25 cellular contexts compared by ENCODE assay signal in the genomic region with DNA sequence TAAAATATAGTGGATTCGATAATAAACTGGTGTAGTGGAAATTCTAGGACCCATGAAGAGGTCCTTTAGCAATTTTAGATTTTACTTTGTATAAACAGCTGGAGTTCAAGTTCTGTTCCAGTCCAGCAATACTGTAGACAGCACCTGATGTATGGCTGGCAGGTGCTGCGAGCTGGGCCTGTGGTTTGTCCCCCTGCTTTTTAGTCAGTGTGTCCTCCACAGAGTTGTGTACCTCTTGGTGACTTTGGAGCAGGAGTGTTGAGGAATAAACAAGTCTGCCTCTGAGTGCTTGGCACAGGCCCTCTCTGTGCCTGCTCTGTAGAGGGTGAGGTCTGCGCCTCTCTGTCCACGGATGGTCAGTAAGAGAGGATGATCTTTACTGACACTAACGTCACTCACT. TPM values are rescaled to one million over a fixed set of nuclear protein-coding genes. Genes with fewer than 3 reads are reported as not detected.
A peak's percentile ranks its signal among the peaks of the same experiment; 100 is the strongest.
DNase-seq lines count a peak whose midpoint lies in the region; ATAC-seq and TF ChIP-seq lines count a peak whose summit lies in the region.
"Had no signal": no experiment of that assay in that cellular context is flagged by ENCODE, and none has a peak within 500 bp of the region (broad histone marks: within the 10 kb centered on the region; RNA-seq: fewer than 3 reads in every experiment).

No MANE protein-coding gene starts in this region.

- peak overlapping the region; percentile 85 to 91 (median 85) for H3K27ac Mint-ChIP-seq in CD4-positive, CD25-positive, alpha-beta regulatory T cell
- peak overlapping the region; percentile 85 for H3K27ac Mint-ChIP-seq in WTC11
- H3K27ac Mint-ChIP-seq in glutamatergic neuron (ENCODE audit: unreplicated experiment), result peak overlapping the region; percentile 72
- H3K27ac Mint-ChIP-seq: mesothelial cell of epicardium had no signal

- H3K36me3 Mint-ChIP-seq in CD4-positive, CD25-positive, alpha-beta regulatory T cell, result peaks cover 24% of the 10 kb centered on the region
- H3K36me3 Mint-ChIP-seq in WTC11 (peaks cover 36% of the 10 kb centered on the region), glutamatergic neuron (ENCODE audit: unreplicated experiment) (no peaks in the 10 kb centered on the region)

- no peaks in the 10 kb centered on the region for H3K9me3 ChIP-seq in CD4-positive, CD25-positive, alpha-beta regulatory T cell (ENCODE audit: control insufficient read depth in 2 of 2, low read length in 2 of 2)
- H3K9me3 ChIP-seq: adrenal gland, heart right ventricle, left ventricle myocardium inferior, tibial artery had no signal

- no peak for TF ChIP-seq CTCF in WTC11 (IDR thresholded peaks at IDR 0.05)
- TF ChIP-seq CTCF in glutamatergic neuron (IDR thresholded peaks at IDR 0.05; ENCODE audit: partially characterized antibody, unreplicated experiment), result no peak

- peak overlapping the region; percentile 94 for H3K27ac ChIP-seq in CD4-positive, CD25-positive, alpha-beta regulatory T cell (ENCODE audit: insufficient read depth, low read length, poor library complexity, severe bottlenecking)
- H3K27ac ChIP-seq: C4-2B, heart right ventricle, KMS-11, left ventricle myocardium inferior, tibial artery had no signal

- H3K4me1 ChIP-seq in CD4-positive, CD25-positive, alpha-beta regulatory T cell (ENCODE audit: control insufficient read depth, insufficient read depth, low read length, poor library complexity, severe bottlenecking), result peaks cover 37% of the 10 kb centered on the region
- H3K4me1 ChIP-seq: tibial artery had no signal

- H3K4me3 Mint-ChIP-seq in CD4-positive, CD25-positive, alpha-beta regulatory T cell, result no peak overlapping the region
- H3K4me3 Mint-ChIP-seq in WTC11, result no peak overlapping the region
- no peak overlapping the region for H3K4me3 Mint-ChIP-seq in glutamatergic neuron (ENCODE audit: unreplicated experiment)
- H3K4me3 Mint-ChIP-seq: immature natural killer cell, mesothelial cell of epicardium, nephron progenitor cell had no signal

- POLR2A ChIA-PET in WTC11 (lab: Charles Lee), result interaction anchor here (0.6 kb wide), 1 partner anchor 49 kb away, joined by 3 read pairs; no protein-coding TSS in a partner anchor

- peaks cover 25% of the 10 kb centered on the region for H3K36me3 ChIP-seq in CD4-positive, CD25-positive, alpha-beta regulatory T cell (ENCODE audit: control insufficient read depth, insufficient read depth, low read length)

- H3K27me3 ChIP-seq in CD4-positive, CD25-positive, alpha-beta regulatory T cell (ENCODE audit: control insufficient read depth, insufficient read depth, low read length), result no peaks in the 10 kb centered on the region
- H3K27me3 ChIP-seq: adrenal gland, heart right ventricle, tibial artery had no signal

- no peak for DNase-seq in CD4-positive, CD25-positive, alpha-beta regulatory T cell
- DNase-seq in DMS79 treated with DMSO at 0.1 percent for 48 hours (lab: John Stamatoyannopoulos, UW) (peak; percentile 40), WTC11 (ENCODE audit: low spot score) (no peak), glutamatergic neuron (no peak), NCI-H1436 treated with DMSO at 0.1 percent for 48 hours (lab: John Stamatoyannopoulos, UW) (no peak), NCI-H774 (lab: John Stamatoyannopoulos, UW) (no peak), NCI-H1436 (lab: John Stamatoyannopoulos, UW) (no peak), NOMO-1 treated with dmso at 0.1 percent for 144 hours (lab: John Stamatoyannopoulos, UW; ENCODE audit: unreplicated experiment) (no peak)
- DNase-seq: activated effector memory CD4-positive, alpha-beta T cell treated with anti-CD3 and anti-CD28 coated beads, Interleukin-2, amount 50 U/mL, for 16 hours; DMS153; heart right ventricle; immature natural killer cell; left ventricle myocardium inferior; NCI-H1048; NCI-H2081; NCI-H510A; SIG-M5; stimulated activated naive CD8-positive, alpha-beta T cell treated with anti-CD3 and anti-CD28 coated beads, Interleukin-15, Interleukin-2, amounts not matched to agents 100 U/mL and 50 U/mL, for 24 hours; T-helper 1 cell; tibial artery had no signal

- CTCF ChIA-PET in WTC11 (lab: Charles Lee), result interaction anchor here (1.1 to 1.4 kb wide), 2 partner anchors 8 to 14 kb away, joined by 3 to 6 read pairs; a partner anchor contains a TSS

- H3K27me3 Mint-ChIP-seq in CD4-positive, CD25-positive, alpha-beta regulatory T cell, result no peaks in the 10 kb centered on the region
- H3K27me3 Mint-ChIP-seq in WTC11 (ENCODE audit: low read depth) (no peaks in the 10 kb centered on the region), glutamatergic neuron (ENCODE audit: unreplicated experiment) (no peaks in the 10 kb centered on the region)

- peaks cover 29 to 77% (median 52%) of the 10 kb centered on the region in 4 donors for H3K4me1 Mint-ChIP-seq in CD4-positive, CD25-positive, alpha-beta regulatory T cell
- H3K4me1 Mint-ChIP-seq in WTC11, result peaks cover 83% of the 10 kb centered on the region
- H3K4me1 Mint-ChIP-seq in glutamatergic neuron (ENCODE audit: low read depth, unreplicated experiment), result peaks cover 16% of the 10 kb centered on the region

- no peak for ATAC-seq in CD4-positive, CD25-positive, alpha-beta regulatory T cell (ENCODE audit: low read depth in 2 of 2)
- no peak for ATAC-seq in WTC11
- ATAC-seq: heart right ventricle; stimulated activated naive CD8-positive, alpha-beta T cell treated with anti-CD3 and anti-CD28 coated beads, Interleukin-15, Interleukin-2, amounts not matched to agents 100 U/mL and 50 U/mL, for 24 hours had no signal

- H3K4me3 ChIP-seq in CD4-positive, CD25-positive, alpha-beta regulatory T cell (ENCODE audit: low read depth, low read length), result no peak overlapping the region
- H3K4me3 ChIP-seq: adrenal gland, heart right ventricle, left ventricle myocardium inferior, tibial artery had no signal

- H3K9me3 Mint-ChIP-seq in CD4-positive, CD25-positive, alpha-beta regulatory T cell, result no peaks in the 10 kb centered on the region
- H3K9me3 Mint-ChIP-seq in WTC11, result no peaks in the 10 kb centered on the region
- H3K9me3 Mint-ChIP-seq in glutamatergic neuron (ENCODE audit: unreplicated experiment), result peaks cover 1% of the 10 kb centered on the region
- H3K9me3 Mint-ChIP-seq: immature natural killer cell, mesothelial cell of epicardium, nephron progenitor cell had no signal

TF ChIP-seq in WTC11, 78 proteins besides CTCF, POLR2A, EP300 and RAD21:
- TF ChIP-seq ZNF138 (CRISPR knock-in tag; conservative IDR thresholded peaks at IDR 0.05) (no peak), CBFB (CRISPR knock-in tag; IDR thresholded peaks at IDR 0.05; ENCODE audit: low read depth) (no peak), KAT7 (CRISPR knock-in tag; IDR thresholded peaks at IDR 0.05; ENCODE audit: borderline replicate concordance) (no peak), TEAD1 (CRISPR knock-in tag; IDR thresholded peaks at IDR 0.05) (no peak)
- TF ChIP-seq, protein P1, sequence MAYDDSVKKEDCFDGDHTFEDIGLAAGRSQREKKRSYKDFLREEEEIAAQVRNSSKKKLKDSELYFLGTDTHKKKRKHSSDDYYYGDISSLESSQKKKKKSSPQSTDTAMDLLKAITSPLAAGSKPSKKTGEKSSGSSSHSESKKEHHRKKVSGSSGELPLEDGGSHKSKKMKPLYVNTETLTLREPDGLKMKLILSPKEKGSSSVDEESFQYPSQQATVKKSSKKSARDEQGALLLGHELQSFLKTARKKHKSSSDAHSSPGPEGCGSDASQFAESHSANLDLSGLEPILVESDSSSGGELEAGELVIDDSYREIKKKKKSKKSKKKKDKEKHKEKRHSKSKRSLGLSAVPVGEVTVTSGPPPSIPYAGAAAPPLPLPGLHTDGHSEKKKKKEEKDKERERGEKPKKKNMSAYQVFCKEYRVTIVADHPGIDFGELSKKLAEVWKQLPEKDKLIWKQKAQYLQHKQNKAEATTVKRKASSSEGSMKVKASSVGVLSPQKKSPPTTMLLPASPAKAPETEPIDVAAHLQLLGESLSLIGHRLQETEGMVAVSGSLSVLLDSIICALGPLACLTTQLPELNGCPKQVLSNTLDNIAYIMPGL (CRISPR knock-in tag; IDR thresholded peaks at IDR 0.05), result no peak
- TF ChIP-seq, protein P2, sequence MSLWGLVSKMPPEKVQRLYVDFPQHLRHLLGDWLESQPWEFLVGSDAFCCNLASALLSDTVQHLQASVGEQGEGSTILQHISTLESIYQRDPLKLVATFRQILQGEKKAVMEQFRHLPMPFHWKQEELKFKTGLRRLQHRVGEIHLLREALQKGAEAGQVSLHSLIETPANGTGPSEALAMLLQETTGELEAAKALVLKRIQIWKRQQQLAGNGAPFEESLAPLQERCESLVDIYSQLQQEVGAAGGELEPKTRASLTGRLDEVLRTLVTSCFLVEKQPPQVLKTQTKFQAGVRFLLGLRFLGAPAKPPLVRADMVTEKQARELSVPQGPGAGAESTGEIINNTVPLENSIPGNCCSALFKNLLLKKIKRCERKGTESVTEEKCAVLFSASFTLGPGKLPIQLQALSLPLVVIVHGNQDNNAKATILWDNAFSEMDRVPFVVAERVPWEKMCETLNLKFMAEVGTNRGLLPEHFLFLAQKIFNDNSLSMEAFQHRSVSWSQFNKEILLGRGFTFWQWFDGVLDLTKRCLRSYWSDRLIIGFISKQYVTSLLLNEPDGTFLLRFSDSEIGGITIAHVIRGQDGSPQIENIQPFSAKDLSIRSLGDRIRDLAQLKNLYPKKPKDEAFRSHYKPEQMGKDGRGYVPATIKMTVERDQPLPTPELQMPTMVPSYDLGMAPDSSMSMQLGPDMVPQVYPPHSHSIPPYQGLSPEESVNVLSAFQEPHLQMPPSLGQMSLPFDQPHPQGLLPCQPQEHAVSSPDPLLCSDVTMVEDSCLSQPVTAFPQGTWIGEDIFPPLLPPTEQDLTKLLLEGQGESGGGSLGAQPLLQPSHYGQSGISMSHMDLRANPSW (CRISPR knock-in tag; conservative IDR thresholded peaks at IDR 0.05; ENCODE audit: low read depth), result no peak
TF ChIP-seq in WTC11: peak in this region for 0.

RNA-seq across cellular contexts. Expression of a gene that starts 13.8 kb away (rescaled TPM):
- 190 TPM for total RNA-seq in CD4-positive, CD25-positive, alpha-beta regulatory T cell
- polyA plus RNA-seq in CD4-positive, CD25-positive, alpha-beta regulatory T cell, result 10 to 100 TPM; 22.8 to 27.5 (median 26.1) TPM
- total RNA-seq in WTC11 (2021), result 89.1 to 116 TPM (median 113 TPM) in 3 replicates
- total RNA-seq in glutamatergic neuron (ENCODE audit: unreplicated experiment), result 71.2 TPM

RNA-seq across cellular contexts. Expression of a gene that starts 27.7 kb away (rescaled TPM):
- total RNA-seq in CD4-positive, CD25-positive, alpha-beta regulatory T cell, result 62.2 TPM
- polyA plus RNA-seq in CD4-positive, CD25-positive, alpha-beta regulatory T cell, result 10 to 100 TPM in 1 of 4 donors, 1 to 10 TPM in 3; 7.7 to 10.7 (median 8.0) TPM
- total RNA-seq in WTC11 (2021) (35.3 to 39.9 TPM (median 35.8 TPM) in 3 replicates), glutamatergic neuron (ENCODE audit: unreplicated experiment) (43.2 TPM)
